39 cellular contexts compared by ENCODE assay signal in genomic region chrX:67520671-67521070, GRCh38. TPM values are rescaled to one million over a fixed set of nuclear protein-coding genes. Genes with fewer than 3 reads are reported as not detected.
"Had no signal": no experiment of that assay in that cellular context is flagged by ENCODE, and none has a peak within 500 bp of the region (broad histone marks: within the 10 kb centered on the region; RNA-seq: fewer than 3 reads in every experiment).

No MANE protein-coding gene starts in this region.

- H3K4me1 Mint-ChIP-seq: activated naive CD4-positive, alpha-beta T cell treated with anti-CD3 and anti-CD28 coated beads, Interleukin-2, amount 10 ng/mL, durations not matched to agents 7 days and 5 days; activated naive CD4-positive, alpha-beta T cell treated with anti-CD3 and anti-CD28 coated beads, Interleukin-2, amount 50 U/mL, for 24 hours; activated naive CD8-positive, alpha-beta T cell treated with anti-CD3 and anti-CD28 coated beads for 36 hours; activated naive CD8-positive, alpha-beta T cell treated with anti-CD3 and anti-CD28 coated beads, Interleukin-2, amount 10 ng/mL, durations not matched to agents 7 days and 5 days; activated naive CD8-positive, alpha-beta T cell treated with anti-CD3 and anti-CD28 coated beads, Interleukin-2, amount 50 U/mL, for 24 hours; activated T-helper 17 cell treated with anti-CD3 and anti-CD28 coated beads, Interleukin-2, amount 50 U/mL, for 72 hours; brain; central memory CD8-positive, alpha-beta T cell had no signal

- H3K36me3 Mint-ChIP-seq: activated naive CD4-positive, alpha-beta T cell treated with anti-CD3 and anti-CD28 coated beads, Interleukin-2, amount 10 ng/mL, durations not matched to agents 7 days and 5 days; activated naive CD4-positive, alpha-beta T cell treated with anti-CD3 and anti-CD28 coated beads, Interleukin-2, amount 50 U/mL, for 24 hours; activated naive CD4-positive, alpha-beta T cell treated with anti-CD3 and anti-CD28 coated beads, Interleukin-2, amount 50 U/mL, for 72 hours; activated naive CD8-positive, alpha-beta T cell; activated naive CD8-positive, alpha-beta T cell treated with anti-CD3 and anti-CD28 coated beads for 36 hours; activated naive CD8-positive, alpha-beta T cell treated with anti-CD3 and anti-CD28 coated beads, Interleukin-2, amount 10 ng/mL, durations not matched to agents 7 days and 5 days; brain had no signal

- H3K27me3 ChIP-seq: ascending aorta, body of pancreas, brain microvascular endothelial cell, cardiac muscle cell had no signal

- DNase-seq: activated effector memory CD4-positive, alpha-beta T cell treated with anti-CD3 and anti-CD28 coated beads, Interleukin-2, amount 50 U/mL, for 16 hours; activated effector memory CD4-positive, alpha-beta T cell treated with Interleukin-2 at 50 U/mL for 16 hours; activated gamma-delta T cell; activated gamma-delta T cell treated with Interleukin-2 at 50 U/mL for 16 hours; activated naive CD4-positive, alpha-beta T cell; activated naive CD4-positive, alpha-beta T cell treated with anti-CD3 and anti-CD28 coated beads for 36 hours; activated naive CD4-positive, alpha-beta T cell treated with anti-CD3 and anti-CD28 coated beads, Interleukin-2, amount 10 ng/mL, durations not matched to agents 7 days and 5 days; activated naive CD4-positive, alpha-beta T cell treated with anti-CD3 and anti-CD28 coated beads, Interleukin-2, amount 50 U/mL, for 16 hours; activated naive CD4-positive, alpha-beta T cell treated with Interleukin-2 at 50 U/mL for 16 hours; activated naive CD8-positive, alpha-beta T cell treated with anti-CD3 and anti-CD28 coated beads for 36 hours; activated naive CD8-positive, alpha-beta T cell treated with anti-CD3 and anti-CD28 coated beads, Interleukin-2, amount 10 ng/mL, durations not matched to agents 7 days and 5 days; activated naive CD8-positive, alpha-beta T cell treated with anti-CD3 and anti-CD28 coated beads, Interleukin-2, amount 50 U/mL, for 24 hours; activated T-cell treated with anti-CD3 and anti-CD28 coated beads, Interleukin-2, amount 50 U/mL, for 1 hour; activated T-cell treated with anti-CD3 and anti-CD28 coated beads, Interleukin-2, amount 50 U/mL, for 24 hours; activated T-cell treated with anti-CD3 and anti-CD28 coated beads, Interleukin-2, amount 50 U/mL, for 4 hours; activated T-cell treated with anti-CD3 and anti-CD28 coated beads, Interleukin-2, amount 50 U/mL, for 48 hours; activated T-cell treated with anti-CD3 and anti-CD28 coated beads, Interleukin-2, amount 50 U/mL, for 72 hours; adrenal gland; amniotic stem cell; amygdala; anterior cingulate cortex; aorta; body of pancreas; brain microvascular endothelial cell; caudate nucleus; central memory CD4-positive, alpha-beta T cell; cerebellar nuclear complex had no signal

- ATAC-seq: activated naive CD4-positive, alpha-beta T cell treated with anti-CD3 and anti-CD28 coated beads, Interleukin-2, amount 50 U/mL, for 72 hours; activated naive CD8-positive, alpha-beta T cell treated with anti-CD3 and anti-CD28 coated beads, Interleukin-2, amount 50 U/mL, for 24 hours; activated T-cell treated with anti-CD3 and anti-CD28 coated beads, Interleukin-2, amount 50 U/mL, for 4 hours; activated T-cell treated with anti-CD3 and anti-CD28 coated beads, Interleukin-2, amount 50 U/mL, for 72 hours; activated T-helper 17 cell treated with anti-CD3 and anti-CD28 coated beads, Interleukin-2, amount 50 U/mL, for 72 hours; body of pancreas had no signal

- H3K4me3 ChIP-seq: adrenal gland, ascending aorta, body of pancreas, breast epithelium, cardiac muscle cell had no signal

- H3K36me3 ChIP-seq: adrenal gland, ascending aorta, brain microvascular endothelial cell, breast epithelium, cardiac muscle cell had no signal

- H3K27ac Mint-ChIP-seq: activated naive CD4-positive, alpha-beta T cell treated with anti-CD3 and anti-CD28 coated beads for 36 hours; activated naive CD4-positive, alpha-beta T cell treated with anti-CD3 and anti-CD28 coated beads, Interleukin-2, amount 10 ng/mL, durations not matched to agents 7 days and 5 days; activated naive CD4-positive, alpha-beta T cell treated with anti-CD3 and anti-CD28 coated beads, Interleukin-2, amount 50 U/mL, for 72 hours; activated naive CD8-positive, alpha-beta T cell; activated naive CD8-positive, alpha-beta T cell treated with anti-CD3 and anti-CD28 coated beads for 36 hours; activated naive CD8-positive, alpha-beta T cell treated with anti-CD3 and anti-CD28 coated beads, Interleukin-2, amount 10 ng/mL, durations not matched to agents 7 days and 5 days; activated naive CD8-positive, alpha-beta T cell treated with anti-CD3 and anti-CD28 coated beads, Interleukin-2, amount 50 U/mL, for 24 hours; activated T-cell treated with anti-CD3 and anti-CD28 coated beads, Interleukin-2, amount 50 U/mL, for 24 hours; activated T-cell treated with anti-CD3 and anti-CD28 coated beads, Interleukin-2, amount 50 U/mL, for 72 hours; activated T-helper 1 cell treated with anti-CD3 and anti-CD28 coated beads, Interleukin-12 subunit alpha, Interleukin-12 subunit beta, Interleukin-2, Interleukin-4 antibody, amounts not matched to agents 30 ng/mL and 10 ng/mL and 1 ng/mL, durations not matched to agents 14 hours and 24 hours and 36 hours; activated T-helper 17 cell treated with anti-CD3 and anti-CD28 coated beads, Interleukin-2, amount 50 U/mL, for 72 hours; activated T-helper 2 cell treated with anti-CD3 and anti-CD28 coated beads, Interferon-gamma antibody, Interleukin-2, Interleukin-4, amounts not matched to agents 10 μg/mL and 5 μg/mL and 100 μg/mL, durations not matched to agents 14 hours and 24 hours and 36 hours; brain had no signal

- H3K9me3 Mint-ChIP-seq: activated naive CD4-positive, alpha-beta T cell treated with anti-CD3 and anti-CD28 coated beads, Interleukin-2, amount 10 ng/mL, durations not matched to agents 7 days and 5 days; activated naive CD4-positive, alpha-beta T cell treated with anti-CD3 and anti-CD28 coated beads, Interleukin-2, amount 50 U/mL, for 24 hours; activated naive CD8-positive, alpha-beta T cell treated with anti-CD3 and anti-CD28 coated beads, Interleukin-2, amount 10 ng/mL, durations not matched to agents 7 days and 5 days; activated naive CD8-positive, alpha-beta T cell treated with anti-CD3 and anti-CD28 coated beads, Interleukin-2, amount 50 U/mL, for 24 hours; activated T-cell treated with anti-CD3 and anti-CD28 coated beads, Interleukin-2, amount 50 U/mL, for 4 hours; activated T-helper 1 cell treated with anti-CD3 and anti-CD28 coated beads, Interleukin-12 subunit alpha, Interleukin-12 subunit beta, Interleukin-2, Interleukin-4 antibody, amounts not matched to agents 30 ng/mL and 10 ng/mL and 1 ng/mL, durations not matched to agents 14 hours and 24 hours and 36 hours; activated T-helper 17 cell treated with anti-CD3 and anti-CD28 coated beads, Interleukin-2, amount 50 U/mL, for 72 hours; activated T-helper 2 cell treated with anti-CD3 and anti-CD28 coated beads, Interferon-gamma antibody, Interleukin-2, Interleukin-4, amounts not matched to agents 10 μg/mL and 5 μg/mL and 100 μg/mL, durations not matched to agents 14 hours and 24 hours and 36 hours; central memory CD8-positive, alpha-beta T cell had no signal

- H3K27ac ChIP-seq: adrenal gland, ascending aorta, body of pancreas, brain microvascular endothelial cell, breast epithelium, cardiac muscle cell had no signal

- H3K4me3 Mint-ChIP-seq: activated naive CD4-positive, alpha-beta T cell treated with anti-CD3 and anti-CD28 coated beads for 36 hours; activated naive CD4-positive, alpha-beta T cell treated with anti-CD3 and anti-CD28 coated beads, Interleukin-2, amount 10 ng/mL, durations not matched to agents 7 days and 5 days; activated naive CD4-positive, alpha-beta T cell treated with anti-CD3 and anti-CD28 coated beads, Interleukin-2, amount 50 U/mL, for 24 hours; activated naive CD8-positive, alpha-beta T cell; activated naive CD8-positive, alpha-beta T cell treated with anti-CD3 and anti-CD28 coated beads for 36 hours; activated naive CD8-positive, alpha-beta T cell treated with anti-CD3 and anti-CD28 coated beads, Interleukin-2, amount 10 ng/mL, durations not matched to agents 7 days and 5 days; activated naive CD8-positive, alpha-beta T cell treated with anti-CD3 and anti-CD28 coated beads, Interleukin-2, amount 50 U/mL, for 24 hours; activated T-cell treated with anti-CD3 and anti-CD28 coated beads, Interleukin-2, amount 50 U/mL, for 24 hours; activated T-cell treated with anti-CD3 and anti-CD28 coated beads, Interleukin-2, amount 50 U/mL, for 4 hours; activated T-cell treated with anti-CD3 and anti-CD28 coated beads, Interleukin-2, amount 50 U/mL, for 72 hours; activated T-helper 1 cell treated with anti-CD3 and anti-CD28 coated beads, Interleukin-12 subunit alpha, Interleukin-12 subunit beta, Interleukin-2, Interleukin-4 antibody, amounts not matched to agents 30 ng/mL and 10 ng/mL and 1 ng/mL, durations not matched to agents 14 hours and 24 hours and 36 hours; activated T-helper 17 cell treated with anti-CD3 and anti-CD28 coated beads, Interleukin-2, amount 50 U/mL, for 72 hours; brain; central memory CD8-positive, alpha-beta T cell had no signal

- H3K4me1 ChIP-seq: adrenal gland, breast epithelium had no signal

- FAIRE-seq: bronchial epithelial cell had no signal

- H3K9me3 ChIP-seq: ascending aorta, body of pancreas had no signal

- H3K27me3 Mint-ChIP-seq: activated naive CD4-positive, alpha-beta T cell treated with anti-CD3 and anti-CD28 coated beads, Interleukin-2, amount 10 ng/mL, durations not matched to agents 7 days and 5 days; activated naive CD4-positive, alpha-beta T cell treated with anti-CD3 and anti-CD28 coated beads, Interleukin-2, amount 50 U/mL, for 24 hours; activated naive CD8-positive, alpha-beta T cell; activated naive CD8-positive, alpha-beta T cell treated with anti-CD3 and anti-CD28 coated beads for 36 hours; activated naive CD8-positive, alpha-beta T cell treated with anti-CD3 and anti-CD28 coated beads, Interleukin-2, amount 10 ng/mL, durations not matched to agents 7 days and 5 days; activated naive CD8-positive, alpha-beta T cell treated with anti-CD3 and anti-CD28 coated beads, Interleukin-2, amount 50 U/mL, for 24 hours; activated T-helper 17 cell treated with anti-CD3 and anti-CD28 coated beads, Interleukin-2, amount 50 U/mL, for 72 hours; brain; central memory CD8-positive, alpha-beta T cell had no signal

RNA-seq across cellular contexts. Expression of gene AR, which starts 23.1 kb away (rescaled TPM):
- total RNA-seq: activated naive CD4-positive, alpha-beta T cell treated with anti-CD3 and anti-CD28 coated beads for 36 hours; activated naive CD4-positive, alpha-beta T cell treated with anti-CD3 and anti-CD28 coated beads, Interleukin-2, amount 50 U/mL, for 72 hours; activated naive CD8-positive, alpha-beta T cell treated with anti-CD3 and anti-CD28 coated beads for 36 hours; activated naive CD8-positive, alpha-beta T cell treated with anti-CD3 and anti-CD28 coated beads, Interleukin-2, amount 10 ng/mL, durations not matched to agents 7 days and 5 days; activated T-helper 1 cell treated with anti-CD3 and anti-CD28 coated beads, Interleukin-12 subunit alpha, Interleukin-12 subunit beta, Interleukin-2, Interleukin-4 antibody, amounts not matched to agents 30 ng/mL and 10 ng/mL and 1 ng/mL, durations not matched to agents 14 hours and 24 hours and 36 hours had no signal
